Comparison of ENCODE assay signal across 19 cellular contexts in genomic region chr1:112358061-112358770, GRCh38. TPM values are rescaled to one million over a fixed set of nuclear protein-coding genes. Genes with fewer than 3 reads are reported as not detected.
DNase-seq lines count a peak whose midpoint lies in the region; ATAC-seq, FAIRE-seq and TF ChIP-seq lines count a peak whose summit lies in the region.
"Had no signal": no experiment of that assay in that cellular context is flagged by ENCODE, and none has a peak within 500 bp of the region (broad histone marks: within the 10 kb centered on the region; RNA-seq: fewer than 3 reads in every experiment).

No MANE protein-coding gene starts in this region.

- H3K56ac ChIP-seq in IMR-90 (ENCODE audit: extremely low read depth, insufficient read depth, low read length) (no peak overlapping the region), H1 (replicated peaks; ENCODE audit: insufficient read length, low read depth, low read length) (no peak overlapping the region)

- no peak for ATAC-seq in IMR-90 (ENCODE audit: low read depth)
- no peak for ATAC-seq in activated CD8-positive, alpha-beta T cell treated with anti-CD3 and anti-CD28 coated beads, Interleukin-2, amount 10 ng/mL, durations not matched to agents 7 days and 5 days

- H4K5ac ChIP-seq in IMR-90 (ENCODE audit: low read depth, low read length) (no peak overlapping the region), H1 (ENCODE audit: insufficient read length, low read depth, low read length) (no peak overlapping the region)

- intact Hi-C loops in IMR-90 (cut with micrococcal nuclease): no loop called here
- intact Hi-C loops in transverse colon (cut with DNase I; ENCODE audit: low total_unique reads): loop anchor here (10.0 kb wide), 1 partner anchor 563 kb away; no protein-coding TSS in a partner anchor

- no peak overlapping the region for H2BK15ac ChIP-seq in IMR-90 (ENCODE audit: low read depth, low read length)
- no peak overlapping the region for H2BK15ac ChIP-seq in H1 (ENCODE audit: low read length)

- no peaks in the 10 kb centered on the region for H3K79me2 ChIP-seq in H1 (ENCODE audit: control insufficient read depth in 1 of 2, insufficient read depth in 2 of 2, low read length in 2 of 2)

- no TSS peak for BruUV-seq in IMR-90 (replicated peaks; lab: Mats Ljungman, UMichigan)

- H3K9ac ChIP-seq in IMR-90 (ENCODE audit: low read depth, low read length): no peak overlapping the region
- no peak overlapping the region for H3K9ac ChIP-seq in H1 (replicated peaks in 1 of 4; ENCODE audit: extremely low read depth in 1 of 4, low read depth in 3 of 4, low read length in 3 of 4)
- H3K9ac ChIP-seq in mucosa of rectum (ENCODE audit: low read depth in 1 of 2, low read length in 2 of 2): no peak overlapping the region
- H3K9ac ChIP-seq: BLaER1 treated with 17β-estradiol and CSF1 and Interleukin-3, amounts not matched to agents 10 nM and 100 nM had no signal

- no CpG with 5 or more reads among the region's 8 CpGs for WGBS in IMR-90 (ENCODE audit: extremely low coverage in 2 of 2, insufficient read length in 1 of 2), 2 experiments
- 80% methylated on average over 8 of the region's 8 CpGs; no CpG with 5 or more reads in 1 of the 2 experiments for WGBS in H1 (ENCODE audit: extremely low coverage in 1 of 2, insufficient coverage in 1 of 2, insufficient read length in 1 of 2, insufficient replicate concordance in 2 of 2, low coverage in 1 of 2, low lambda C conversion rate in 2 of 2, missing lambda C conversion rate in 1 of 2), 2 experiments
- 68 to 74% methylated on average over 8 of the region's 8 CpGs for WGBS in transverse colon (ENCODE audit: low coverage in 1 of 2), 2 donors

- DNase-seq in IMR-90 (peak; percentile 8), H1 (ENCODE audit: low read depth in 1 of 2, low spot score in 2 of 2) (no peak), transverse colon (no peak), RKO (ENCODE audit: low spot score) (no peak)
- no peak for DNase-seq in activated effector memory CD4-positive, alpha-beta T cell treated with anti-CD3 and anti-CD28 coated beads, Interleukin-2, amount 50 U/mL, for 16 hours
- no peak for DNase-seq in activated CD8-positive, alpha-beta T cell treated with anti-CD3 and anti-CD28 coated beads, Interleukin-2, amount 10 ng/mL, durations not matched to agents 7 days and 5 days
- DNase-seq: activated B cell treated with CpG ODN at 0.5 μM for 24 hours, NCI-H2107 had no signal

- H3K27ac Mint-ChIP-seq in activated CD8-positive, alpha-beta T cell treated with anti-CD3 and anti-CD28 coated beads, Interleukin-2, amount 10 ng/mL, durations not matched to agents 7 days and 5 days: no peak overlapping the region
- H3K27ac Mint-ChIP-seq: activated B cell treated with CpG ODN at 0.5 μM for 24 hours; activated naive CD8-positive, alpha-beta T cell treated with anti-CD3 and anti-CD28 coated beads, Interleukin-2, amount 10 ng/mL, durations not matched to agents 7 days and 5 days; activated T-cell treated with anti-CD3 and anti-CD28 coated beads, Interleukin-2, amount 50 U/mL, for 72 hours; HFFc6; T-helper 17 cell had no signal

- no peaks in the 10 kb centered on the region for H4K20me1 ChIP-seq in IMR-90 (ENCODE audit: insufficient read depth, low read length)
- H4K20me1 ChIP-seq in H1 (replicated peaks in 1 of 2; ENCODE audit: control insufficient read depth in 1 of 2, insufficient read depth in 2 of 2, low read length in 2 of 2): peaks cover 0 to 2% of the 10 kb centered on the region in 2 experiments
- H4K20me1 ChIP-seq: BLaER1 treated with 17β-estradiol and CSF1 and Interleukin-3, amounts not matched to agents 10 nM and 100 nM had no signal

- peaks cover 5% of the 10 kb centered on the region for H3K9me1 ChIP-seq in IMR-90 (ENCODE audit: insufficient read depth, low read length)

- H3K27me3 Mint-ChIP-seq in activated CD8-positive, alpha-beta T cell treated with anti-CD3 and anti-CD28 coated beads, Interleukin-2, amount 10 ng/mL, durations not matched to agents 7 days and 5 days (ENCODE audit: low read depth): peaks cover 5% of the 10 kb centered on the region

- H4K91ac ChIP-seq in IMR-90 (ENCODE audit: insufficient read depth, low read depth, low read length) (no peak overlapping the region), H1 (replicated peaks; ENCODE audit: insufficient read length, low read length) (no peak overlapping the region)

- H3K4ac ChIP-seq in IMR-90 (ENCODE audit: low read depth, low read length): no peak overlapping the region
- H3K4ac ChIP-seq in H1 (replicated peaks; ENCODE audit: insufficient read length, low read depth, low read length): no peak overlapping the region

- no peak overlapping the region for H3K4me3 Mint-ChIP-seq in activated CD8-positive, alpha-beta T cell treated with anti-CD3 and anti-CD28 coated beads, Interleukin-2, amount 10 ng/mL, durations not matched to agents 7 days and 5 days
- H3K4me3 Mint-ChIP-seq: activated B cell treated with CpG ODN at 0.5 μM for 24 hours; activated naive CD8-positive, alpha-beta T cell treated with anti-CD3 and anti-CD28 coated beads, Interleukin-2, amount 10 ng/mL, durations not matched to agents 7 days and 5 days; activated T-cell treated with anti-CD3 and anti-CD28 coated beads, Interleukin-2, amount 50 U/mL, for 72 hours; HFFc6; T-helper 17 cell had no signal

- H3K36me3 Mint-ChIP-seq in activated CD8-positive, alpha-beta T cell treated with anti-CD3 and anti-CD28 coated beads, Interleukin-2, amount 10 ng/mL, durations not matched to agents 7 days and 5 days (ENCODE audit: low read depth): no peaks in the 10 kb centered on the region
- H3K36me3 Mint-ChIP-seq: activated naive CD8-positive, alpha-beta T cell treated with anti-CD3 and anti-CD28 coated beads, Interleukin-2, amount 10 ng/mL, durations not matched to agents 7 days and 5 days had no signal

- H3K27ac ChIP-seq in IMR-90 (ENCODE audit: insufficient read depth, low read length) (no peak overlapping the region), H1 (ENCODE audit: low read depth, low read length) (no peak overlapping the region), mucosa of rectum (ENCODE audit: low read depth in 2 of 2, low read length in 2 of 2) (peak overlapping the region; percentile 86 to 87), transverse colon (peak overlapping the region; percentile 78 to 91 (median 86))
- H3K27ac ChIP-seq: BLaER1 treated with 17β-estradiol and CSF1 and Interleukin-3, amounts not matched to agents 10 nM and 100 nM; epithelial cell of prostate had no signal

- CTCF ChIA-PET in IMR-90 (lab: Yijun Ruan, JAX) (interaction anchor here (0.9 to 7.0 kb wide), 4 partner anchors 12 to 256 kb away, joined by 3 to 42 read pairs (median 3); no protein-coding TSS in a partner anchor), H1 (lab: Charles Lee; ENCODE audit: partially characterized antibody) (interaction anchor here (0.6 to 7.7 kb wide), 36 partner anchors 11 to 1099 kb away, joined by 3 to 89 read pairs (median 4); no protein-coding TSS in a partner anchor)
- CTCF ChIA-PET in activated CD8-positive, alpha-beta T cell treated with anti-CD3 and anti-CD28 coated beads, Interleukin-2, amount 10 ng/mL, durations not matched to agents 7 days and 5 days (lab: Charles Lee): interaction anchor here (0.8 to 7.5 kb wide), 9 partner anchors 8 to 101 kb away, joined by 3 to 43 read pairs (median 3); no protein-coding TSS in a partner anchor

- POLR2A ChIA-PET in IMR-90 (lab: Charles Lee; ENCODE audit: unreplicated experiment) (interaction anchor here (0.6 kb wide), 1 partner anchor 138 kb away, joined by 3 read pairs; no protein-coding TSS in a partner anchor), H1 (lab: Charles Lee; ENCODE audit: partially characterized antibody) (interaction anchor here (1.3 kb wide), 1 partner anchor 57 kb away, joined by 3 read pairs; no protein-coding TSS in a partner anchor)
- POLR2A ChIA-PET in activated CD8-positive, alpha-beta T cell treated with anti-CD3 and anti-CD28 coated beads, Interleukin-2, amount 10 ng/mL, durations not matched to agents 7 days and 5 days (lab: Charles Lee): no interaction called here

- no peaks in the 10 kb centered on the region for H3K23me2 ChIP-seq in H1 (ENCODE audit: low read depth, low read length)

- no peak overlapping the region; the same call in 1 of the 2 replicates for H2BK12ac ChIP-seq in H1 (ENCODE audit: low read depth, low read length)

- TF ChIP-seq POLR2A in IMR-90 (IDR thresholded peaks at IDR 0.05; ENCODE audit: low read depth, low read length) (no peak), H1 (IDR thresholded peaks at IDR 0.05; ENCODE audit: control extremely low read depth in 1 of 2, low read depth in 2 of 2, low read length in 2 of 2) (no peak), transverse colon (IDR thresholded peaks at IDR 0.05) (no peak)

- no peaks in the 10 kb centered on the region for H3K36me3 ChIP-seq in IMR-90 (ENCODE audit: control insufficient read depth, insufficient read depth, low read length)
- no peaks in the 10 kb centered on the region for H3K36me3 ChIP-seq in H1 (ENCODE audit: control insufficient read depth in 2 of 4, insufficient read depth in 4 of 4, low read length in 3 of 4)
- H3K36me3 ChIP-seq in mucosa of rectum (ENCODE audit: control insufficient read depth in 2 of 2, insufficient read depth in 2 of 2, low read length in 2 of 2): no peaks in the 10 kb centered on the region
- H3K36me3 ChIP-seq in transverse colon: no peaks in the 10 kb centered on the region
- H3K36me3 ChIP-seq: BLaER1 treated with 17β-estradiol and CSF1 and Interleukin-3, amounts not matched to agents 10 nM and 100 nM; heart right ventricle had no signal

- no peak overlapping the region for H3K18ac ChIP-seq in IMR-90 (ENCODE audit: low read depth, low read length)
- no peak overlapping the region for H3K18ac ChIP-seq in H1 (ENCODE audit: extremely low read depth, low read length)

- H2BK120ac ChIP-seq in IMR-90 (ENCODE audit: low read depth, low read length) (no peak overlapping the region), H1 (replicated peaks; ENCODE audit: low read depth, low read length) (no peak overlapping the region)

- H3K14ac ChIP-seq in IMR-90 (replicated peaks; ENCODE audit: low read depth, low read length) (no peak overlapping the region), H1 (ENCODE audit: insufficient read length) (no peak overlapping the region)

- FAIRE-seq in H1 (lab: Jason Lieb, UNC): no peak
- FAIRE-seq: bronchial epithelial cell, D721Med, kidney had no signal

- H3K4me2 ChIP-seq in IMR-90 (ENCODE audit: low read depth, low read length) (no peak overlapping the region), H1 (ENCODE audit: insufficient read depth in 1 of 2, low read depth in 2 of 2, low read length in 2 of 2) (no peak overlapping the region)
- H3K4me2 ChIP-seq: BLaER1 treated with 17β-estradiol and CSF1 and Interleukin-3, amounts not matched to agents 10 nM and 100 nM had no signal

- H3K4me3 ChIP-seq in IMR-90 (ENCODE audit: insufficient read depth, low read depth, low read length): no peak overlapping the region
- no peak overlapping the region for H3K4me3 ChIP-seq in H1 (ENCODE audit: extremely low read depth in 1 of 4, insufficient read depth in 2 of 4, low read depth in 3 of 4, low read length in 4 of 4)
- peak overlapping the region in 1 of 2 donors; percentile 26 for H3K4me3 ChIP-seq in mucosa of rectum (ENCODE audit: low read length in 2 of 2)
- no peak overlapping the region for H3K4me3 ChIP-seq in transverse colon
- H3K4me3 ChIP-seq: BLaER1 treated with 17β-estradiol and CSF1 and Interleukin-3, amounts not matched to agents 10 nM and 100 nM had no signal

- no peaks in the 10 kb centered on the region for H3K9me3 ChIP-seq in IMR-90 (ENCODE audit: control insufficient read depth, insufficient read depth, low read length)
- H3K9me3 ChIP-seq in H1 (ENCODE audit: insufficient read depth in 2 of 2, low read depth in 1 of 2, low read length in 1 of 2): no peaks in the 10 kb centered on the region
- H3K9me3 ChIP-seq in mucosa of rectum (ENCODE audit: control insufficient read depth in 2 of 2, low read length in 2 of 2): no peaks in the 10 kb centered on the region
- H3K9me3 ChIP-seq in transverse colon: no peaks in the 10 kb centered on the region
- H3K9me3 ChIP-seq: BLaER1 treated with 17β-estradiol and CSF1 and Interleukin-3, amounts not matched to agents 10 nM and 100 nM; heart right ventricle had no signal

- H4K8ac ChIP-seq in IMR-90 (ENCODE audit: low read depth in 2 of 2, low read length in 2 of 2) (no peak overlapping the region), H1 (ENCODE audit: extremely low read depth, insufficient read depth, low read length) (no peak overlapping the region)

- TF ChIP-seq EP300 in H1 (IDR thresholded peaks at IDR 0.05; ENCODE audit: borderline replicate concordance in 1 of 2, low read depth in 2 of 2, low read length in 2 of 2) (no peak), transverse colon (IDR thresholded peaks at IDR 0.05; ENCODE audit: low read depth) (no peak)

- no peak overlapping the region for H2AK5ac ChIP-seq in IMR-90 (ENCODE audit: low read depth, low read length)
- no peak overlapping the region for H2AK5ac ChIP-seq in H1 (ENCODE audit: low read depth, low read length)

- in situ Hi-C loops in IMR-90 (cut with MboI; ENCODE audit: low sequenced_read_pairs) (loop anchor here (25.0 kb wide), 1 partner anchor 871 kb away; no protein-coding TSS in a partner anchor), transverse colon (cut with MboI; ENCODE audit: low pct_ligation_motif_present in 1 of 4, low pct_unique_long_range_greater_than_20kb in 1 of 4, low sequenced_read_pairs in 3 of 4) (loop anchor here in 1 of 4 donors (25.0 kb wide), 1 partner anchor 871 kb away; no protein-coding TSS in a partner anchor)

- H2BK5ac ChIP-seq in IMR-90 (ENCODE audit: low read depth, low read length, poor library complexity, severe bottlenecking): no peak overlapping the region
- no peak overlapping the region for H2BK5ac ChIP-seq in H1 (ENCODE audit: low read depth, low read length)

- H2BK20ac ChIP-seq in IMR-90 (ENCODE audit: low read depth, low read length) (no peak overlapping the region), H1 (ENCODE audit: low read length) (no peak overlapping the region)

- TF ChIP-seq CTCF in IMR-90 (conservative IDR thresholded peaks at IDR 0.05; ENCODE audit: low read depth, low read length): no peak
- TF ChIP-seq CTCF in H1 (IDR thresholded peaks at IDR 0.05; ENCODE audit: control extremely low read depth in 1 of 3, insufficient read depth in 1 of 3, low read depth in 1 of 3, low read length in 3 of 3): no peak
- TF ChIP-seq CTCF in transverse colon (IDR thresholded peaks at IDR 0.05): no peak

- no peaks in the 10 kb centered on the region for H3K4me1 Mint-ChIP-seq in activated CD8-positive, alpha-beta T cell treated with anti-CD3 and anti-CD28 coated beads, Interleukin-2, amount 10 ng/mL, durations not matched to agents 7 days and 5 days (ENCODE audit: low read depth)
- H3K4me1 Mint-ChIP-seq: activated B cell treated with CpG ODN at 0.5 μM for 24 hours had no signal

- H3K27me3 ChIP-seq in IMR-90 (ENCODE audit: control insufficient read depth, insufficient read depth, low read length): peaks cover 28% of the 10 kb centered on the region
- no peaks in the 10 kb centered on the region; a peak in 1 of 7 replicates for H3K27me3 ChIP-seq in H1 (replicated peaks in 1 of 4; ENCODE audit: control insufficient read depth in 3 of 4, extremely low read depth in 1 of 4, insufficient read depth in 3 of 4, low read length in 3 of 4)
- H3K27me3 ChIP-seq in mucosa of rectum (ENCODE audit: control insufficient read depth in 2 of 2, insufficient read depth in 2 of 2, low read length in 2 of 2): no peaks in the 10 kb centered on the region
- no peaks in the 10 kb centered on the region for H3K27me3 ChIP-seq in transverse colon
- H3K27me3 ChIP-seq: BLaER1 treated with 17β-estradiol and CSF1 and Interleukin-3, amounts not matched to agents 10 nM and 100 nM; heart right ventricle had no signal

- H2AFZ ChIP-seq in IMR-90 (replicated peaks; ENCODE audit: low read length, poor library complexity) (no peak overlapping the region), H1 (ENCODE audit: low read length) (peak overlapping the region; percentile 95; the same call in 1 of the 2 replicates)

- H3K23ac ChIP-seq in IMR-90 (ENCODE audit: low read depth, low read length) (no peak overlapping the region), H1 (ENCODE audit: insufficient read length) (no peak overlapping the region)

- H3K4me1 ChIP-seq in IMR-90 (ENCODE audit: control insufficient read depth, insufficient read depth, low read length): peaks cover 11% of the 10 kb centered on the region
- H3K4me1 ChIP-seq in H1 (replicated peaks in 1 of 4; ENCODE audit: control insufficient read depth in 3 of 4, insufficient read depth in 4 of 4, low read length in 3 of 4): peaks cover 0 to 6% (median 0%) of the 10 kb centered on the region in 4 experiments; a peak in 1 of 7 replicates
- peaks cover 9 to 24% of the 10 kb centered on the region in 2 donors for H3K4me1 ChIP-seq in mucosa of rectum (ENCODE audit: control insufficient read depth in 2 of 2, insufficient read depth in 2 of 2, low read length in 2 of 2)
- H3K4me1 ChIP-seq in transverse colon: peaks cover 17 to 32% (median 29%) of the 10 kb centered on the region in 4 donors

- H3K79me1 ChIP-seq in IMR-90 (ENCODE audit: low read depth in 1 of 2, low read length in 2 of 2): no peaks in the 10 kb centered on the region
- no peaks in the 10 kb centered on the region for H3K79me1 ChIP-seq in H1 (ENCODE audit: low read depth, low read length)

- no peak for TF ChIP-seq RAD21 in IMR-90 (IDR thresholded peaks at IDR 0.05; ENCODE audit: low read length)
- no peak for TF ChIP-seq RAD21 in H1 (IDR thresholded peaks at IDR 0.05 in 1 of 2, conservative IDR thresholded peaks at IDR 0.05 in 1 of 2; ENCODE audit: low read depth in 2 of 2, low read length in 2 of 2)

- H2AK9ac ChIP-seq in IMR-90 (replicated peaks; ENCODE audit: low read depth, low read length, poor library complexity): no peak overlapping the region

- dilution Hi-C loops in IMR-90 (cut with HindIII; ENCODE audit: low sequenced_read_pairs, unreplicated experiment): no loop called here

- H3K9me3 Mint-ChIP-seq in activated CD8-positive, alpha-beta T cell treated with anti-CD3 and anti-CD28 coated beads, Interleukin-2, amount 10 ng/mL, durations not matched to agents 7 days and 5 days (ENCODE audit: insufficient read depth): no peaks in the 10 kb centered on the region
- H3K9me3 Mint-ChIP-seq: activated naive CD8-positive, alpha-beta T cell treated with anti-CD3 and anti-CD28 coated beads, Interleukin-2, amount 10 ng/mL, durations not matched to agents 7 days and 5 days; activated T-cell treated with anti-CD3 and anti-CD28 coated beads, Interleukin-2, amount 50 U/mL, for 72 hours; HFFc6 had no signal

RNA-seq across cellular contexts. Expression of gene CTTNBP2NL, which starts 37.8 kb away (rescaled TPM):
- total RNA-seq in IMR-90 (2012; rRNA removed): 22.0 and 31.7 TPM in 2 replicates
- 11.0 and 12.4 TPM in 2 replicates for polyA plus RNA-seq in IMR-90 (2012; rRNA removed)
- polyA plus RNA-seq in IMR-90 (2012; cell fraction: cytosol; rRNA removed): 2.7 and 4.7 TPM in 2 replicates
- 4.7 and 13.2 TPM in 2 replicates for polyA plus RNA-seq in IMR-90 (2012; cell fraction: nucleus; rRNA removed; ENCODE audit: low replicate concordance)
- total RNA-seq in H1 (2021; fragmentation: NEBNext Ultra II Directional; extraction: Animal tissue kit (Norgen Biotek cat#: 25700)): 34.9 and 35.1 TPM in 2 replicates
- 4.8 and 6.4 TPM in 2 replicates for polyA plus RNA-seq in H1 (2011; rRNA removed)
- polyA plus RNA-seq in H1 (2011; cell fraction: cytosol; rRNA removed): 6.4 TPM
- polyA plus RNA-seq in H1 (2011; cell fraction: nucleus; rRNA removed): 7.1 TPM
- 7.4 to 11.8 TPM (median 9.4 TPM) in 4 replicates for polyA plus RNA-seq in H1 (2012, experiment 1 of 2)
- polyA plus RNA-seq in H1 (2012, experiment 2 of 2): 0.68 TPM
- 10.4 TPM for polyA plus RNA-seq in H1 (2013, experiment 1 of 2)
- polyA plus RNA-seq in H1 (2013, experiment 2 of 2): 10.5 TPM
- 23.6 and 26.6 TPM in 2 replicates for polyA minus RNA-seq in H1 (2011; rRNA and poly(A)+ RNA removed)
- polyA minus RNA-seq in H1 (2011; cell fraction: cytosol; rRNA and poly(A)+ RNA removed): 12.6 TPM
- 24.6 TPM for polyA minus RNA-seq in H1 (2011; cell fraction: nucleus; rRNA and poly(A)+ RNA removed)
- total RNA-seq in transverse colon: 10 to 100 TPM; 44.6 to 64.8 (median 52.4) TPM
- under 1 TPM; 0.53 to 0.57 TPM for total RNA-seq in activated CD8-positive, alpha-beta T cell treated with anti-CD3 and anti-CD28 coated beads, Interleukin-2, amount 10 ng/mL, durations not matched to agents 7 days and 5 days

Comparison
In these comparisons a context has a peak if more than half of its experiments do, and no peak if none do; other contexts are left out.
1. H3K27ac ChIP-seq: peak in mucosa of rectum (2 of 2) and transverse colon (4 of 4); none in IMR-90 (single experiment) and H1 (single experiment).
2. RNA of gene CTTNBP2NL, which starts 37.8 kb away (total RNA-seq): 44.6 to 64.8 TPM in transverse colon, 34.9 to 35.1 TPM in H1 and 22.0 to 31.7 TPM in IMR-90; 0.53 to 0.57 TPM in activated CD8-positive, alpha-beta T cell treated with anti-CD3 and anti-CD28 coated beads, Interleukin-2, amount 10 ng/mL, durations not matched to agents 7 days and 5 days; every median in the first group is over 10 times any median in the second.